Comparison of ENCODE assay signal across 20 cellular contexts in the genomic region with DNA sequence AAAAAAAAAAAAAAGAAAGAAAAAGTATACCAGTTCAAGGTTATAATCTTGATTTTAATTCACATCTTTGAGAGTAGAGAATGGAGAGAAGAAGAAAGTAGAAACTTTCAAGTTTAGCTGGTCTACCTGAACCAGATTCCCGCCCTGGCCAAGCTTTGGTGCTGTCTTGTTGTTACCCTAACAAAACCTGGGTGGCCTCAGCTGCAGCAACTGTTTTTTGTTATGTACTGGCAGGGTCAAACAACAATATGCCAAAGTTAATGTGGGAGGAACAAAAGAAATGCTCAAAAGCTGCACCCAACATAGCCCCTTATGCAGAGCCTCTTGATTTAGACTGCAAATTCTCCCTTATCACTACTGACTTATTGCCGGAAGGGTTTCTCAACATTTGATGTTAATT.
A peak's percentile ranks its signal among the peaks of the same experiment; 100 is the strongest.
DNase-seq lines count a peak whose midpoint lies in the region; FAIRE-seq and TF ChIP-seq lines count a peak whose summit lies in the region.
"Had no signal": no experiment of that assay in that cellular context is flagged by ENCODE, and none has a peak within 500 bp of the region (broad histone marks: within the 10 kb centered on the region; RNA-seq: fewer than 3 reads in every experiment).

No MANE protein-coding gene starts in this region.

- peak overlapping the region; percentile 6 for H3T11ph ChIP-seq in H9 (ENCODE audit: low read length)

- H3K27ac ChIP-seq in H9 (ENCODE audit: insufficient read length, low read depth, low read length), result no peak overlapping the region
- peak overlapping the region; percentile 28; the same call in 1 of the 2 replicates for H3K27ac ChIP-seq in HUES64 (ENCODE audit: low read depth, low read length)
- H3K27ac ChIP-seq in H1 (ENCODE audit: low read depth, low read length), result no peak overlapping the region
- H3K27ac ChIP-seq in sigmoid colon, result no peak overlapping the region
- H3K27ac ChIP-seq: BLaER1 treated with 17β-estradiol and CSF1 and Interleukin-3, amounts not matched to agents 10 nM and 100 nM had no signal

- H2BK12ac ChIP-seq in H9 (ENCODE audit: insufficient read length, low read depth, low read length), result no peak overlapping the region
- H2BK12ac ChIP-seq in H1 (ENCODE audit: low read depth, low read length), result no peak overlapping the region

- H3K36me3 ChIP-seq in HUES64 (ENCODE audit: insufficient read depth, low read length) (peaks cover 3% of the 10 kb centered on the region; the same call in 1 of the 2 replicates), H1 (ENCODE audit: control insufficient read depth in 2 of 4, insufficient read depth in 4 of 4, low read length in 3 of 4) (peaks cover 0 to 5% (median 0%) of the 10 kb centered on the region in 4 experiments; a peak in 3 of 8 replicates), sigmoid colon (no peaks in the 10 kb centered on the region)
- H3K36me3 ChIP-seq: BLaER1 treated with 17β-estradiol and CSF1 and Interleukin-3, amounts not matched to agents 10 nM and 100 nM had no signal

- H3K27ac Mint-ChIP-seq in H9, result peak overlapping the region; percentile 46 to 91 (median 85); a peak in 6 of 7 replicates
- H3K27ac Mint-ChIP-seq: B cell; CD4-positive, CD25-positive, alpha-beta regulatory T cell; CD8-positive, alpha-beta memory T cell had no signal

- H3K18ac ChIP-seq in H9 (ENCODE audit: insufficient read length, low read depth, low read length), result no peak overlapping the region
- H3K18ac ChIP-seq in H1 (ENCODE audit: extremely low read depth, low read length), result no peak overlapping the region

- H4K20me1 ChIP-seq in H9 (ENCODE audit: control insufficient read depth, insufficient read depth, insufficient read length) (no peaks in the 10 kb centered on the region), H1 (replicated peaks in 1 of 2; ENCODE audit: control insufficient read depth in 1 of 2, insufficient read depth in 2 of 2, low read length in 2 of 2) (no peaks in the 10 kb centered on the region)
- H4K20me1 ChIP-seq: BLaER1 treated with 17β-estradiol and CSF1 and Interleukin-3, amounts not matched to agents 10 nM and 100 nM had no signal

- H3K36me3 Mint-ChIP-seq in H9 (ENCODE audit: insufficient read depth in 1 of 3, low read depth in 3 of 3), result peaks cover 17 to 26% (median 25%) of the 10 kb centered on the region in 3 experiments
- H3K36me3 Mint-ChIP-seq: CD4-positive, CD25-positive, alpha-beta regulatory T cell; CD8-positive, alpha-beta memory T cell had no signal

- intact Hi-C loops in sigmoid colon (cut with DNase I), result no loop called here

- no peak overlapping the region for H2BK5ac ChIP-seq in H9 (ENCODE audit: insufficient read length, low read length)
- no peak overlapping the region for H2BK5ac ChIP-seq in H1 (ENCODE audit: low read depth, low read length)

- H3K79me2 ChIP-seq in H9 (ENCODE audit: insufficient read depth, low read length) (no peaks in the 10 kb centered on the region), H1 (ENCODE audit: control insufficient read depth in 1 of 2, insufficient read depth in 2 of 2, low read length in 2 of 2) (no peaks in the 10 kb centered on the region)

- CTCF ChIA-PET in H1 (lab: Charles Lee; ENCODE audit: partially characterized antibody), result no interaction called here

- TF ChIP-seq POLR2A in H1 (IDR thresholded peaks at IDR 0.05; ENCODE audit: control extremely low read depth in 1 of 2, low read depth in 2 of 2, low read length in 2 of 2) (no peak), sigmoid colon (IDR thresholded peaks at IDR 0.05) (no peak)

- H3K9ac ChIP-seq in H9 (ENCODE audit: extremely low read depth, insufficient read length, low read length) (no peak overlapping the region), HUES64 (ENCODE audit: low read depth, low read length) (no peak overlapping the region), H1 (replicated peaks in 1 of 4; ENCODE audit: extremely low read depth in 1 of 4, low read depth in 3 of 4, low read length in 3 of 4) (no peak overlapping the region)
- H3K9ac ChIP-seq: BLaER1 treated with 17β-estradiol and CSF1 and Interleukin-3, amounts not matched to agents 10 nM and 100 nM had no signal

- no peak overlapping the region for H2AFZ ChIP-seq in H9 (ENCODE audit: low read length)
- H2AFZ ChIP-seq in H1 (ENCODE audit: low read length), result no peak overlapping the region

- peaks cover 9% of the 10 kb centered on the region for H3K9me3 ChIP-seq in H9 (ENCODE audit: control insufficient read depth, low read depth, low read length)
- H3K9me3 ChIP-seq in HUES64 (ENCODE audit: insufficient read depth, low read depth, low read length), result peaks cover 17% of the 10 kb centered on the region
- peaks cover 7 to 15% of the 10 kb centered on the region in 2 experiments; a peak in 2 of 4 replicates for H3K9me3 ChIP-seq in H1 (ENCODE audit: insufficient read depth in 2 of 2, low read depth in 1 of 2, low read length in 1 of 2)
- no peaks in the 10 kb centered on the region for H3K9me3 ChIP-seq in sigmoid colon
- H3K9me3 ChIP-seq: BLaER1 treated with 17β-estradiol and CSF1 and Interleukin-3, amounts not matched to agents 10 nM and 100 nM had no signal

- no peak for TF ChIP-seq RAD21 in H1 (IDR thresholded peaks at IDR 0.05 in 1 of 2, conservative IDR thresholded peaks at IDR 0.05 in 1 of 2; ENCODE audit: low read depth in 2 of 2, low read length in 2 of 2)

- H2BK120ac ChIP-seq in H9 (ENCODE audit: low read depth, low read length, poor library complexity, severe bottlenecking) (peak overlapping the region; percentile 4), H1 (replicated peaks; ENCODE audit: low read depth, low read length) (no peak overlapping the region)

- peaks cover 4 to 18% of the 10 kb centered on the region in 2 experiments; a peak in 4 of 5 replicates for H3K9me3 Mint-ChIP-seq in H9

- peaks cover 26 to 37% of the 10 kb centered on the region in 2 experiments for H3K4me1 Mint-ChIP-seq in H9
- H3K4me1 Mint-ChIP-seq: B cell; CD4-positive, CD25-positive, alpha-beta regulatory T cell; CD8-positive, alpha-beta memory T cell had no signal

- DNase-seq in H9 (peak; percentile 34), H1 (ENCODE audit: low read depth in 1 of 2, low spot score in 2 of 2) (peak in 1 of 2 experiments; percentile 9), sigmoid colon (peak; percentile 53), HuH-7.5 (ENCODE audit: low spot score) (no peak), NCI-H345 (lab: John Stamatoyannopoulos, UW) (no peak), NCI-H2081 treated with DMSO at 0.1 percent for 48 hours (lab: John Stamatoyannopoulos, UW) (no peak)
- DNase-seq: CD4-positive, CD25-positive, alpha-beta regulatory T cell; CD8-positive, alpha-beta memory T cell; COR-L47; DMS 273 treated with DMSO at 0.1 percent for 48 hours; DMS53; DND-41; EL; KG1 had no signal

- no peak overlapping the region for H4K5ac ChIP-seq in H9 (ENCODE audit: insufficient read length, low read depth, low read length)
- H4K5ac ChIP-seq in H1 (ENCODE audit: insufficient read length, low read depth, low read length), result peak overlapping the region; percentile 50

- no peak overlapping the region for H3K14ac ChIP-seq in H9 (ENCODE audit: insufficient read depth, low read length)
- no peak overlapping the region for H3K14ac ChIP-seq in H1 (ENCODE audit: insufficient read length)

- H3K4me1 ChIP-seq in H9 (ENCODE audit: insufficient read depth, low read length) (peaks cover 9% of the 10 kb centered on the region), HUES64 (ENCODE audit: insufficient read depth, low read length) (peaks cover 22% of the 10 kb centered on the region), H1 (replicated peaks in 1 of 4; ENCODE audit: control insufficient read depth in 3 of 4, insufficient read depth in 4 of 4, low read length in 3 of 4) (peaks cover 0 to 8% (median 2%) of the 10 kb centered on the region in 4 experiments; a peak in 3 of 7 replicates), sigmoid colon (no peaks in the 10 kb centered on the region)
- H3K4me1 ChIP-seq: BLaER1 treated with 17β-estradiol and CSF1 and Interleukin-3, amounts not matched to agents 10 nM and 100 nM had no signal

- H3K4me3 Mint-ChIP-seq in H9, result peak overlapping the region in 1 of 2 experiments; percentile 2; a peak in 1 of 5 replicates
- H3K4me3 Mint-ChIP-seq: B cell; CD4-positive, CD25-positive, alpha-beta regulatory T cell; CD8-positive, alpha-beta memory T cell had no signal

- no peak overlapping the region for H4K8ac ChIP-seq in H9 (replicated peaks; ENCODE audit: insufficient read length, low read depth, low read length)
- no peak overlapping the region for H4K8ac ChIP-seq in H1 (ENCODE audit: extremely low read depth, insufficient read depth, low read length)

- no peaks in the 10 kb centered on the region for H3K79me1 ChIP-seq in H9 (ENCODE audit: insufficient read depth, low read depth, low read length, poor library complexity, severe bottlenecking)
- no peaks in the 10 kb centered on the region for H3K79me1 ChIP-seq in H1 (ENCODE audit: low read depth, low read length)

- no peak overlapping the region for H4K91ac ChIP-seq in H9 (ENCODE audit: insufficient read length, low read depth, low read length)
- no peak overlapping the region for H4K91ac ChIP-seq in H1 (replicated peaks; ENCODE audit: insufficient read length, low read length)

- no peak for FAIRE-seq in H1 (lab: Jason Lieb, UNC)
- FAIRE-seq: GM12878, H54, HepG2 had no signal

- H2BK20ac ChIP-seq in H9 (ENCODE audit: low read depth, low read length, poor library complexity, severe bottlenecking) (no peak overlapping the region), H1 (ENCODE audit: low read length) (no peak overlapping the region)

- H3K56ac ChIP-seq in H9 (ENCODE audit: insufficient read length, low read depth, low read length) (no peak overlapping the region), H1 (replicated peaks; ENCODE audit: insufficient read length, low read depth, low read length) (no peak overlapping the region)

- H2AK5ac ChIP-seq in H9 (ENCODE audit: insufficient read length, low read length), result no peak overlapping the region
- no peak overlapping the region for H2AK5ac ChIP-seq in H1 (ENCODE audit: low read depth, low read length)

- H3K23ac ChIP-seq in H9 (ENCODE audit: insufficient read length, low read depth, low read length) (no peak overlapping the region), H1 (ENCODE audit: insufficient read length) (no peak overlapping the region)

- POLR2A ChIA-PET in H1 (lab: Charles Lee; ENCODE audit: partially characterized antibody), result no interaction called here

- H3K23me2 ChIP-seq in H9 (ENCODE audit: insufficient read length, low read depth, low read length, poor library complexity, severe bottlenecking) (no peaks in the 10 kb centered on the region), H1 (ENCODE audit: low read depth, low read length) (no peaks in the 10 kb centered on the region)

- H3K4ac ChIP-seq in H9 (ENCODE audit: low read depth, low read length) (no peak overlapping the region), H1 (replicated peaks; ENCODE audit: insufficient read length, low read depth, low read length) (no peak overlapping the region)

- H2BK15ac ChIP-seq in H9 (ENCODE audit: low read depth, low read length) (no peak overlapping the region), H1 (ENCODE audit: low read length) (no peak overlapping the region)

- TF ChIP-seq EP300 in H1 (IDR thresholded peaks at IDR 0.05; ENCODE audit: borderline replicate concordance in 1 of 2, low read depth in 2 of 2, low read length in 2 of 2) (no peak), sigmoid colon (IDR thresholded peaks at IDR 0.05) (no peak)

- TF ChIP-seq CTCF in H9 (conservative IDR thresholded peaks at IDR 0.05), result no peak
- no peak for TF ChIP-seq CTCF in H1 (IDR thresholded peaks at IDR 0.05; ENCODE audit: control extremely low read depth in 1 of 3, insufficient read depth in 1 of 3, low read depth in 1 of 3, low read length in 3 of 3)
- no peak for TF ChIP-seq CTCF in sigmoid colon (IDR thresholded peaks at IDR 0.05)

- no peaks in the 10 kb centered on the region for H3K27me3 ChIP-seq in H9 (ENCODE audit: insufficient read depth, low read length)
- H3K27me3 ChIP-seq in HUES64 (ENCODE audit: insufficient read depth, low read length), result no peaks in the 10 kb centered on the region
- H3K27me3 ChIP-seq in H1 (replicated peaks in 1 of 4; ENCODE audit: control insufficient read depth in 3 of 4, extremely low read depth in 1 of 4, insufficient read depth in 3 of 4, low read length in 3 of 4), result no peaks in the 10 kb centered on the region
- no peaks in the 10 kb centered on the region for H3K27me3 ChIP-seq in sigmoid colon
- H3K27me3 ChIP-seq: BLaER1 treated with 17β-estradiol and CSF1 and Interleukin-3, amounts not matched to agents 10 nM and 100 nM had no signal

- H3K4me2 ChIP-seq in H9 (ENCODE audit: insufficient read depth, insufficient read length, low read length) (peak overlapping the region; percentile 1), H1 (ENCODE audit: insufficient read depth in 1 of 2, low read depth in 2 of 2, low read length in 2 of 2) (no peak overlapping the region)
- H3K4me2 ChIP-seq: BLaER1 treated with 17β-estradiol and CSF1 and Interleukin-3, amounts not matched to agents 10 nM and 100 nM had no signal

- no peaks in the 10 kb centered on the region for H3K27me3 Mint-ChIP-seq in H9 (ENCODE audit: low read depth)
- H3K27me3 Mint-ChIP-seq: B cell; CD4-positive, CD25-positive, alpha-beta regulatory T cell; CD8-positive, alpha-beta memory T cell had no signal

- WGBS in H9 (ENCODE audit: extremely low coverage, insufficient read length, low lambda C conversion rate), result no CpG with 5 or more reads among the region's 2 CpGs
- 86% methylated on average over 2 of the region's 2 CpGs for WGBS in HUES64
- 78% methylated on average over 2 of the region's 2 CpGs; no CpG with 5 or more reads in 1 of the 2 experiments for WGBS in H1 (ENCODE audit: extremely low coverage in 1 of 2, insufficient coverage in 1 of 2, insufficient read length in 1 of 2, insufficient replicate concordance in 2 of 2, low coverage in 1 of 2, low lambda C conversion rate in 2 of 2, missing lambda C conversion rate in 1 of 2), 2 experiments
- WGBS in sigmoid colon, 2 donors, result 93 to 96% methylated on average over 2 of the region's 2 CpGs

- H3K4me3 ChIP-seq in HUES64 (ENCODE audit: low read length), result no peak overlapping the region
- no peak overlapping the region; a peak in 1 of 8 replicates for H3K4me3 ChIP-seq in H1 (ENCODE audit: extremely low read depth in 1 of 4, insufficient read depth in 2 of 4, low read depth in 3 of 4, low read length in 4 of 4)
- H3K4me3 ChIP-seq in sigmoid colon, result no peak overlapping the region
- H3K4me3 ChIP-seq: BLaER1 treated with 17β-estradiol and CSF1 and Interleukin-3, amounts not matched to agents 10 nM and 100 nM; GM12878 had no signal

Comparison
In these comparisons a context has a peak if more than half of its experiments do, and no peak if none do; other contexts are left out.
1. DNase-seq: peak in H9 (single experiment) and sigmoid colon (single experiment); none in HuH-7.5 (single experiment), NCI-H345 (single experiment) and NCI-H2081 treated with DMSO at 0.1 percent for 48 hours (single experiment).